Comparison of ENCODE assay signal across 15 cellular contexts in genomic region chr13:27086599-27087265, GRCh38.
"Had no signal": no experiment of that assay in that cellular context is flagged by ENCODE, and none has a peak within 500 bp of the region (broad histone marks: within the 10 kb centered on the region; RNA-seq: fewer than 3 reads in every experiment).

No MANE protein-coding gene starts in this region.

- H3K9me3 ChIP-seq: heart left ventricle, thyroid gland, vagina had no signal

- DNase-seq: activated CD4-positive, alpha-beta T cell treated with anti-CD3 and anti-CD28 coated beads for 48 hours; activated T-cell treated with anti-CD3 and anti-CD28 coated beads, Interleukin-2, amount 50 U/mL, for 1 hour; anterior cingulate cortex; dorsolateral prefrontal cortex; foreskin melanocyte; heart left ventricle; mammary epithelial cell; stimulated activated CD4-positive, alpha-beta T cell treated with anti-CD3 and anti-CD28 coated beads, Interleukin-4, amount 100 ng/mL, for 1 hour; stimulated activated CD8-positive, alpha-beta memory T cell treated with anti-CD3 and anti-CD28 coated beads, Interleukin-4, amount 100 ng/mL, for 48 hours; T-helper 9 cell; thyroid gland had no signal

- H3K4me1 ChIP-seq: heart left ventricle, thyroid gland, vagina had no signal

- H3K27ac Mint-ChIP-seq: activated naive CD8-positive, alpha-beta T cell had no signal

- H3K27ac ChIP-seq: dorsolateral prefrontal cortex, heart left ventricle, thyroid gland, vagina, VCaP had no signal

- H3K4me3 Mint-ChIP-seq: activated naive CD8-positive, alpha-beta T cell had no signal

- H3K27me3 ChIP-seq: dorsolateral prefrontal cortex, heart left ventricle, thyroid gland, vagina had no signal

- ATAC-seq: heart left ventricle, left lobe of liver had no signal

- H3K36me3 ChIP-seq: vagina had no signal

- H3K27me3 Mint-ChIP-seq: activated naive CD8-positive, alpha-beta T cell had no signal

- H3K4me3 ChIP-seq: dorsolateral prefrontal cortex, heart left ventricle, thyroid gland, vagina had no signal
